ENCODE assay signal across 8 cellular contexts in the genomic region with DNA sequence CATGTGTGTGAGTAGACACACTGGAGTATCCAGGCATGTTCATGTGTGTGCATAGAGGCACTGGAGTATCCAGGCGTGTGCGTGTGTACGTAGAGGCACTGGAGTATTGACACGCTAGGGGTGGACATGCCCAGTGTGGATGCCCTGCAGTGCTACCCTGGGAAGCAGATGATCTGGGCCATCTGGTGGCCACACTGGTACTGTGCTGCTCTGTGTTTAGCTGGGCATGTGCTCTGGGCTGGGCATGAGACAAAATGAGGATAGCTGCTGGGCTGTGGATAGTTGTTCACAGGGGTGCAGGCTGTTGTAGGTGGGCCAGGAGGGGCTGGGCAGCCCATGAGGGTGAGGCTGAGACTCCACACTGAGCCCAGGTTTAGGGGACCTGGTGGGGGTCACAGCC. TPM values are rescaled to one million over a fixed set of nuclear protein-coding genes. Genes with fewer than 3 reads are reported as not detected.
DNase-seq lines count a peak whose midpoint lies in the region; ATAC-seq, FAIRE-seq and TF ChIP-seq lines count a peak whose summit lies in the region.

No MANE protein-coding gene starts in this region.

- BruUV-seq in Caco-2 (replicated peaks; lab: Mats Ljungman, UMichigan): no TSS peak

- peak; percentile 41 for TF ChIP-seq RAD21 in SK-N-SH (IDR thresholded peaks at IDR 0.05; ENCODE audit: low read length)

- no peaks in the 10 kb centered on the region for H3K9me3 Mint-ChIP-seq in Caco-2 (ENCODE audit: unreplicated experiment)

- CTCF ChIA-PET in Caco-2 (lab: Charles Lee): interaction anchor here (0.5 to 1.0 kb wide), 2 partner anchors 93 to 141 kb away, joined by 3 to 5 read pairs; no protein-coding TSS in a partner anchor
- CTCF ChIA-PET in SK-N-SH (lab: Yijun Ruan, JAX): interaction anchor here (0.6 to 1.0 kb wide), 3 partner anchors 24 to 68 kb away, joined by 3 to 6 read pairs (median 3); no protein-coding TSS in a partner anchor

- H4K20me1 ChIP-seq in SK-N-SH (ENCODE audit: insufficient read depth): no peaks in the 10 kb centered on the region

- H3K36me3 ChIP-seq in Caco-2 (ENCODE audit: control insufficient read depth, insufficient read depth, low read length) (no peaks in the 10 kb centered on the region), SK-N-SH (replicated peaks in 1 of 2; ENCODE audit: control insufficient read depth in 1 of 2, insufficient read depth in 2 of 2, low read length in 1 of 2) (no peaks in the 10 kb centered on the region)

- H3K27me3 ChIP-seq in Caco-2 (replicated peaks; ENCODE audit: control insufficient read depth, insufficient read depth, low read length) (0 out of 2 replicates have a peak, but pooled peaks cover 1% of the 10 kb centered on the region), SK-N-SH (ENCODE audit: insufficient read depth) (no peaks in the 10 kb centered on the region)

- POLR2A ChIA-PET in Caco-2 (lab: Charles Lee): no interaction called here
- POLR2A ChIA-PET in SK-N-SH (lab: Yijun Ruan, JAX): no interaction called here

- no peak overlapping the region for H3K9ac ChIP-seq in SK-N-SH

- DNase-seq in Caco-2 (peak in 1 of 2 experiments; percentile 56), H54 (ENCODE audit: insufficient read length, low spot score) (peak; percentile 73), SK-N-SH (peak; percentile 57), hepatic stellate cell (ENCODE audit: low spot score) (peak; percentile 71), A172 (ENCODE audit: low spot score) (no peak), NOMO-1 (lab: John Stamatoyannopoulos, UW; ENCODE audit: unreplicated experiment in 2 of 2) (no peak), NCI-H1105 treated with DMSO at 0.1 percent for 48 hours (lab: John Stamatoyannopoulos, UW) (no peak)

- no peak for TF ChIP-seq POLR2A in H54 (IDR thresholded peaks at IDR 0.05; ENCODE audit: low read depth, low read length)

- H3K4me3 Mint-ChIP-seq in Caco-2 (ENCODE audit: unreplicated experiment): no peak overlapping the region

- peaks cover 15% of the 10 kb centered on the region for H3K27me3 Mint-ChIP-seq in Caco-2 (ENCODE audit: insufficient read depth, unreplicated experiment)

- FAIRE-seq in H54 (lab: Jason Lieb, UNC): no peak

- H3K36me3 Mint-ChIP-seq in Caco-2 (ENCODE audit: insufficient read depth, unreplicated experiment): no peaks in the 10 kb centered on the region

- peak; percentile 46 to 57 for TF ChIP-seq CTCF in Caco-2 (IDR thresholded peaks at IDR 0.05; ENCODE audit: insufficient read depth in 1 of 2, low read depth in 1 of 2, low read length in 1 of 2, severe bottlenecking in 1 of 2, unreplicated experiment in 1 of 2)
- TF ChIP-seq CTCF in SK-N-SH (IDR thresholded peaks at IDR 0.05): 0 out of 2 replicates have a peak, but pooled peaks have one; percentile 20

- H3K4me3 ChIP-seq in Caco-2 (ENCODE audit: low read depth, low read length) (no peak overlapping the region), SK-N-SH (ENCODE audit: low read depth in 2 of 2, low read length in 1 of 2) (no peak overlapping the region)

- no peak overlapping the region for H3K27ac Mint-ChIP-seq in Caco-2 (ENCODE audit: unreplicated experiment)

- H2AFZ ChIP-seq in SK-N-SH (ENCODE audit: low read depth): no peak overlapping the region

- intact Hi-C loops in Caco-2 (cut with micrococcal nuclease; ENCODE audit: unreplicated experiment): no loop called here

- no peak for TF ChIP-seq EP300 in SK-N-SH (IDR thresholded peaks at IDR 0.05; ENCODE audit: borderline replicate concordance in 1 of 2, low read depth in 1 of 2, low read length in 1 of 2)

- H3K4me1 Mint-ChIP-seq in Caco-2 (ENCODE audit: low read depth, unreplicated experiment): no peaks in the 10 kb centered on the region

- no peak overlapping the region for H3K4me2 ChIP-seq in SK-N-SH

- H3K4me1 ChIP-seq in Caco-2: no peaks in the 10 kb centered on the region
- H3K4me1 ChIP-seq in SK-N-SH (ENCODE audit: control insufficient read depth in 1 of 2, insufficient read depth in 2 of 2, low read depth in 1 of 2, low read length in 1 of 2): peaks cover 0 to 4% of the 10 kb centered on the region in 2 experiments; a peak in 1 of 4 replicates

- no peaks in the 10 kb centered on the region for H3K79me2 ChIP-seq in SK-N-SH (ENCODE audit: insufficient read depth)

- H3K9me2 ChIP-seq in SK-N-SH: no peaks in the 10 kb centered on the region

- no peak overlapping the region for H3K27ac ChIP-seq in SK-N-SH (ENCODE audit: low read depth in 2 of 2, low read length in 1 of 2)

- ATAC-seq in GM19324 (IDR thresholded peaks at IDR 0.05; ENCODE audit: low FRiP score, unreplicated experiment): no peak

- no peaks in the 10 kb centered on the region for H3F3A ChIP-seq in SK-N-SH (replicated peaks; ENCODE audit: insufficient read depth)

- WGBS in SK-N-SH (ENCODE audit: low lambda C conversion rate): 96% methylated on average over 3 of the region's 4 CpGs

- H3K9me3 ChIP-seq in Caco-2 (peaks cover 9% of the 10 kb centered on the region), SK-N-SH (no peaks in the 10 kb centered on the region)

TF ChIP-seq in SK-N-SH, 30 proteins besides CTCF, POLR2A, EP300 and RAD21:
- TF ChIP-seq RCOR1 (IDR thresholded peaks at IDR 0.05; ENCODE audit: low read length): no peak
- TF ChIP-seq RXRA (IDR thresholded peaks at IDR 0.05; ENCODE audit: borderline replicate concordance, low read depth): no peak
- TF ChIP-seq SMC3 (IDR thresholded peaks at IDR 0.05; ENCODE audit: low read depth, low read length): peak; percentile 32; the same call in 1 of the 2 replicates

RNA-seq across cellular contexts. Expression of a gene that starts 24.0 kb away (rescaled TPM):
- not detected in 2 replicates for total RNA-seq in Caco-2 (2022)
- polyA plus RNA-seq in SK-N-SH (2012; rRNA removed): not detected in 2 replicates
- polyA plus RNA-seq in SK-N-SH (2012; cell fraction: cytosol; rRNA removed): not detected in 2 replicates
- polyA plus RNA-seq in SK-N-SH (2012; cell fraction: nucleus; rRNA removed): not detected in 2 replicates
- not detected in 2 replicates for total RNA-seq in A172 (2014; rRNA removed; shearing (Covaris generic))

RNA-seq across cellular contexts. Expression of a gene that starts 32.8 kb away (rescaled TPM):
- total RNA-seq in Caco-2 (2022): 0.25 and 0.65 TPM in 2 replicates
- polyA plus RNA-seq in SK-N-SH (2012; rRNA removed): 0.10 and 0.23 TPM in 2 replicates
- 0.08 and 0.41 TPM in 2 replicates for polyA plus RNA-seq in SK-N-SH (2012; cell fraction: cytosol; rRNA removed)
- 0.31 and 0.52 TPM in 2 replicates for polyA plus RNA-seq in SK-N-SH (2012; cell fraction: nucleus; rRNA removed)
- 2.4 TPM in 2 replicates for total RNA-seq in A172 (2014; rRNA removed; shearing (Covaris generic))

RNA-seq across cellular contexts. Expression of a gene that starts 47.2 kb away (rescaled TPM):
- total RNA-seq in Caco-2 (2022): not detected in 2 replicates
- 0.37 and 0.71 TPM in 2 replicates for polyA plus RNA-seq in SK-N-SH (2012; rRNA removed)
- polyA plus RNA-seq in SK-N-SH (2012; cell fraction: cytosol; rRNA removed): 0.33 and 0.55 TPM in 2 replicates
- 0.37 and 1.2 TPM in 2 replicates for polyA plus RNA-seq in SK-N-SH (2012; cell fraction: nucleus; rRNA removed)
- total RNA-seq in A172 (2014; rRNA removed; shearing (Covaris generic)): 0.24 TPM in 1 of 2 replicates, not detected in the other

RNA-seq across cellular contexts. Expression of a gene that starts 51.5 kb away (rescaled TPM):
- 0.51 and 0.59 TPM in 2 replicates for total RNA-seq in Caco-2 (2022)
- polyA plus RNA-seq in SK-N-SH (2012; rRNA removed): 1.7 and 1.8 TPM in 2 replicates
- polyA plus RNA-seq in SK-N-SH (2012; cell fraction: cytosol; rRNA removed): 0.77 and 1.3 TPM in 2 replicates
- 3.2 and 3.8 TPM in 2 replicates for polyA plus RNA-seq in SK-N-SH (2012; cell fraction: nucleus; rRNA removed)
- 0.81 and 1.2 TPM in 2 replicates for total RNA-seq in A172 (2014; rRNA removed; shearing (Covaris generic))

RNA-seq across cellular contexts. Expression of a gene that starts 52.1 kb away (rescaled TPM):
- total RNA-seq in Caco-2 (2022): 29.3 and 34.3 TPM in 2 replicates
- 18.7 and 20.5 TPM in 2 replicates for polyA plus RNA-seq in SK-N-SH (2012; rRNA removed)
- polyA plus RNA-seq in SK-N-SH (2012; cell fraction: cytosol; rRNA removed): 10.0 and 16.3 TPM in 2 replicates
- polyA plus RNA-seq in SK-N-SH (2012; cell fraction: nucleus; rRNA removed): 15.3 and 16.4 TPM in 2 replicates
- 29.3 and 29.5 TPM in 2 replicates for total RNA-seq in A172 (2014; rRNA removed; shearing (Covaris generic))

Comparison
In these comparisons a context has a peak if more than half of its experiments do, and no peak if none do; other contexts are left out.
1. DNase-seq: peak in H54 (single experiment), SK-N-SH (single experiment) and hepatic stellate cell (single experiment); none in A172 (single experiment), NOMO-1 (0 of 2) and NCI-H1105 treated with DMSO at 0.1 percent for 48 hours (single experiment).